21 cellular contexts compared by ENCODE assay signal in the genomic region with DNA sequence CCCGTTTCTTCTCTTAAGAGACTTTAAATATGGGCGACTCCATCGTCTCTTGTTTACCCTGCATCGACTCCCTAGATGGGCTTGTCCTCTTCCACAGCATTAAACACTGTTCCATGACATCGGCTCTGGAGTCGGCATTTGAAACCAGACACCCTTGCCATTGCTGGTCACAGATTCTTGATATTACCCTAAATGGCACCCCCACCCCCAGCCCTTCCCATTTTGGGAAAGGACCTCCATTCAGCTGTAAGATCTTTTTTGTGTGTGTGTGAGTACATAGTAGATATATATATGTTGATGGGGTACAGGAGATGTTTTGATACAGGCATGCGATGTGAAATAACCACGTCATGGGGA. TPM values are rescaled to one million over a fixed set of nuclear protein-coding genes. Genes with fewer than 3 reads are reported as not detected.
A peak's percentile ranks its signal among the peaks of the same experiment; 100 is the strongest.
DNase-seq lines count a peak whose midpoint lies in the region; ATAC-seq and TF ChIP-seq lines count a peak whose summit lies in the region.
"Had no signal": no experiment of that assay in that cellular context is flagged by ENCODE, and none has a peak within 500 bp of the region (broad histone marks: within the 10 kb centered on the region; RNA-seq: fewer than 3 reads in every experiment).

No MANE protein-coding gene starts in this region.

- no peaks in the 10 kb centered on the region for H4K20me1 ChIP-seq in H9 (ENCODE audit: control insufficient read depth, insufficient read depth, insufficient read length)

- no peak overlapping the region for H3K4me3 Mint-ChIP-seq in H9
- H3K4me3 Mint-ChIP-seq: activated CD4-positive, alpha-beta T cell treated with anti-CD3 and anti-CD28 coated beads, Interleukin-2, amount 10 ng/mL, durations not matched to agents 24 days and 14 days; activated naive CD4-positive, alpha-beta T cell treated with anti-CD3 and anti-CD28 coated beads for 36 hours; neural progenitor cell had no signal

- no peak overlapping the region for H3K4me2 ChIP-seq in H9 (ENCODE audit: insufficient read depth, insufficient read length, low read length)
- H3K4me2 ChIP-seq: neural progenitor cell had no signal

- peak; percentile 3 for DNase-seq in AG20443 (ENCODE audit: low spot score)
- peak; percentile 8 for DNase-seq in H9
- peak; percentile 6 to 26 for DNase-seq in lower leg skin (ENCODE audit: low spot score in 2 of 2)
- DNase-seq in stimulated activated CD4-positive, alpha-beta T cell treated with anti-CD3 and anti-CD28 coated beads, Interleukin-4, amount 100 ng/mL, for 4 hours, result no peak
- DNase-seq: activated CD4-positive, alpha-beta T cell treated with anti-CD3 and anti-CD28 coated beads, Interleukin-2, amount 10 ng/mL, durations not matched to agents 24 days and 14 days; activated naive CD4-positive, alpha-beta T cell treated with anti-CD3 and anti-CD28 coated beads for 36 hours; activated T-cell treated with anti-CD3 and anti-CD28 coated beads, Interleukin-2, amount 50 U/mL, for 1 hour; amygdala; left colon; NCI-H1694 treated with DMSO at 0.1 percent for 48 hours; NCI-H2227 treated with DMSO at 0.1 percent for 48 hours; NCI-H82; PC-3; substantia nigra had no signal

- H3K23me2 ChIP-seq in H9 (ENCODE audit: insufficient read length, low read depth, low read length, poor library complexity, severe bottlenecking), result no peaks in the 10 kb centered on the region

- H2BK15ac ChIP-seq in H9 (ENCODE audit: low read depth, low read length), result no peak overlapping the region

- no peak for TF ChIP-seq POLR2A in lower leg skin (IDR thresholded peaks at IDR 0.05)

- no peaks in the 10 kb centered on the region for H3K9me3 ChIP-seq in H9 (ENCODE audit: control insufficient read depth, low read depth, low read length)
- no peaks in the 10 kb centered on the region for H3K9me3 ChIP-seq in skeletal muscle tissue (ENCODE audit: control insufficient read depth in 3 of 3, low read length in 3 of 3)
- H3K9me3 ChIP-seq: SJSA1 had no signal

- no peak overlapping the region for H4K5ac ChIP-seq in H9 (ENCODE audit: insufficient read length, low read depth, low read length)

- H3K79me2 ChIP-seq in H9 (ENCODE audit: insufficient read depth, low read length), result no peaks in the 10 kb centered on the region

- no peaks in the 10 kb centered on the region for H3K27me3 ChIP-seq in H9 (ENCODE audit: insufficient read depth, low read length)
- peaks cover 0 to 10% (median 5%) of the 10 kb centered on the region in 3 donors for H3K27me3 ChIP-seq in skeletal muscle tissue (ENCODE audit: control insufficient read depth in 3 of 3, insufficient read depth in 3 of 3, low read length in 3 of 3)
- H3K27me3 ChIP-seq: cardiac muscle cell, neural progenitor cell had no signal

- TF ChIP-seq CTCF in H9 (conservative IDR thresholded peaks at IDR 0.05), result no peak
- TF ChIP-seq CTCF in lower leg skin (IDR thresholded peaks at IDR 0.05), result no peak

- intact Hi-C loops in lower leg skin (cut with DNase I; ENCODE audit: low total_unique reads), result no loop called here

- H3K23ac ChIP-seq in H9 (ENCODE audit: insufficient read length, low read depth, low read length), result no peak overlapping the region

- no peak overlapping the region for H2AFZ ChIP-seq in H9 (ENCODE audit: low read length)

- no peak overlapping the region for H4K8ac ChIP-seq in H9 (replicated peaks; ENCODE audit: insufficient read length, low read depth, low read length)

- no peak overlapping the region for H3K27ac ChIP-seq in H9 (ENCODE audit: insufficient read length, low read depth, low read length)
- peak overlapping the region; percentile 76 for H3K27ac ChIP-seq in skeletal muscle tissue (ENCODE audit: low read depth, low read length)
- H3K27ac ChIP-seq: cardiac muscle cell, neural progenitor cell, SJSA1 had no signal

- no peak overlapping the region for H3K27ac Mint-ChIP-seq in H9
- H3K27ac Mint-ChIP-seq: activated CD4-positive, alpha-beta T cell treated with anti-CD3 and anti-CD28 coated beads, Interleukin-2, amount 10 ng/mL, durations not matched to agents 24 days and 14 days; activated naive CD4-positive, alpha-beta T cell treated with anti-CD3 and anti-CD28 coated beads for 36 hours had no signal

- H4K91ac ChIP-seq in H9 (ENCODE audit: insufficient read length, low read depth, low read length), result no peak overlapping the region

- H2BK5ac ChIP-seq in H9 (ENCODE audit: insufficient read length, low read length), result no peak overlapping the region

- no peak overlapping the region for H3K56ac ChIP-seq in H9 (ENCODE audit: insufficient read length, low read depth, low read length)

- H3K79me1 ChIP-seq in H9 (ENCODE audit: insufficient read depth, low read depth, low read length, poor library complexity, severe bottlenecking), result no peaks in the 10 kb centered on the region

- H3K4ac ChIP-seq in H9 (ENCODE audit: low read depth, low read length), result no peak overlapping the region

- H3K9ac ChIP-seq in H9 (ENCODE audit: extremely low read depth, insufficient read length, low read length) (no peak overlapping the region), skeletal muscle tissue (ENCODE audit: low read depth in 1 of 3, low read length in 3 of 3) (no peak overlapping the region)
- H3K9ac ChIP-seq: neural progenitor cell had no signal

- peaks cover 38% of the 10 kb centered on the region for H3K27me3 Mint-ChIP-seq in H9 (ENCODE audit: low read depth)

- peaks cover 5 to 21% of the 10 kb centered on the region in 2 experiments for H3K4me1 Mint-ChIP-seq in H9
- H3K4me1 Mint-ChIP-seq: activated CD4-positive, alpha-beta T cell treated with anti-CD3 and anti-CD28 coated beads, Interleukin-2, amount 10 ng/mL, durations not matched to agents 24 days and 14 days had no signal

- no peak overlapping the region for H2BK120ac ChIP-seq in H9 (ENCODE audit: low read depth, low read length, poor library complexity, severe bottlenecking)

- no peak for ATAC-seq in HG03139 (IDR thresholded peaks at IDR 0.05; ENCODE audit: unreplicated experiment)
- no peak for ATAC-seq in HG02623 (IDR thresholded peaks at IDR 0.05; ENCODE audit: unreplicated experiment)
- ATAC-seq: K562, PC-3 had no signal

- H3K9me3 Mint-ChIP-seq in H9, result no peaks in the 10 kb centered on the region
- H3K9me3 Mint-ChIP-seq: activated CD4-positive, alpha-beta T cell treated with anti-CD3 and anti-CD28 coated beads, Interleukin-2, amount 10 ng/mL, durations not matched to agents 24 days and 14 days; activated naive CD4-positive, alpha-beta T cell treated with anti-CD3 and anti-CD28 coated beads for 36 hours; neural progenitor cell had no signal

- H2BK20ac ChIP-seq in H9 (ENCODE audit: low read depth, low read length, poor library complexity, severe bottlenecking), result no peak overlapping the region

- H3K36me3 ChIP-seq in skeletal muscle tissue (ENCODE audit: control insufficient read depth in 3 of 3, insufficient read depth in 3 of 3, low read length in 3 of 3), result no peaks in the 10 kb centered on the region
- H3K36me3 ChIP-seq: cardiac muscle cell, neural progenitor cell, SJSA1 had no signal

- no peak overlapping the region for H3K4me3 ChIP-seq in lower leg skin (ENCODE audit: low read depth, poor library complexity, severe bottlenecking)
- no peak overlapping the region for H3K4me3 ChIP-seq in skeletal muscle tissue (ENCODE audit: low read length in 3 of 3)
- H3K4me3 ChIP-seq: cardiac muscle cell, K562, neural progenitor cell, SJSA1 had no signal

- H3K4me1 ChIP-seq in H9 (ENCODE audit: insufficient read depth, low read length) (no peaks in the 10 kb centered on the region), skeletal muscle tissue (ENCODE audit: control insufficient read depth in 3 of 3, insufficient read depth in 3 of 3, low read length in 3 of 3) (peaks cover 9 to 27% (median 25%) of the 10 kb centered on the region in 3 donors)
- H3K4me1 ChIP-seq: SJSA1 had no signal

- no peak overlapping the region for H3T11ph ChIP-seq in H9 (ENCODE audit: low read length)

- H2BK12ac ChIP-seq in H9 (ENCODE audit: insufficient read length, low read depth, low read length), result no peak overlapping the region

- no peak overlapping the region for H3K14ac ChIP-seq in H9 (ENCODE audit: insufficient read depth, low read length)

- WGBS in H9 (ENCODE audit: extremely low coverage, insufficient read length, low lambda C conversion rate), result no CpG with 5 or more reads among the region's 8 CpGs
- WGBS in lower leg skin, 2 donors, result 71% methylated on average over 8 of the region's 8 CpGs

- H3K36me3 Mint-ChIP-seq in H9 (ENCODE audit: insufficient read depth in 1 of 3, low read depth in 3 of 3), result no peaks in the 10 kb centered on the region
- H3K36me3 Mint-ChIP-seq: neural progenitor cell had no signal

- H2AK5ac ChIP-seq in H9 (ENCODE audit: insufficient read length, low read length), result no peak overlapping the region

- no peak overlapping the region for H3K18ac ChIP-seq in H9 (ENCODE audit: insufficient read length, low read depth, low read length)

RNA-seq across cellular contexts. Expression of a gene that starts 51.1 kb away (rescaled TPM):
- total RNA-seq in H9 (2021) (48.1 and 49.0 TPM in 2 replicates), lower leg skin (10 to 100 TPM; 13.5 to 43.5 (median 28.1) TPM), skeletal muscle tissue (12.0 TPM)

Comparison
In these comparisons a context has a peak if more than half of its experiments do, and no peak if none do; other contexts are left out.
1. DNase-seq: peak in AG20443 (single experiment), H9 (single experiment) and lower leg skin (2 of 2); none in stimulated activated CD4-positive, alpha-beta T cell treated with anti-CD3 and anti-CD28 coated beads, Interleukin-4, amount 100 ng/mL, for 4 hours (0 of 2).